Comparison of ENCODE assay signal across 8 cellular contexts in the genomic region with DNA sequence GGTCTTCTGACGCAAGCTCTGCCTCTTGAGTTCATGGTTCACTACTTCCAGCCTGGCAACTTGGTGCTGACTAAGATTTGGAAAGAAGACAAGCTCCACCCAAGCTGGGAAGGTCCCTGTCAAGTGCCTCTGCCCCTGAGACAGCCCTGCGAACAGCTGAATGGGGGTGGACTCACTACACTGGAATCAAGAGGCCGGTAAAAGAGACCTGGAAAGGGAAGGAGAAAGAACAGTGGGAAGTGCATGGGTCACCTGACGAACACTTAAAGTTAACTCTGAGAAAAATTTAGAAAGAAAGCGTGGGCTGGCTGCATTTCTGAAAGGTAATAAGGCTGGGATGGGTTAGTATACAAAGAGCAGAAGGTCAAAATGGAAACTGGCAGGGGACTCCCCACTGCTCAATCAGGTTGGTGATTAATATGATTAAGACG. TPM values are rescaled to one million over a fixed set of nuclear protein-coding genes. Genes with fewer than 3 reads are reported as not detected.
DNase-seq lines count a peak whose midpoint lies in the region; ATAC-seq and TF ChIP-seq lines count a peak whose summit lies in the region.

No MANE protein-coding gene starts in this region.

- POLR2A ChIA-PET in CD4-positive, alpha-beta memory T cell (lab: Charles Lee; ENCODE audit: partially characterized antibody): no interaction called here
- POLR2A ChIA-PET in PC-9 (lab: Charles Lee; ENCODE audit: unreplicated experiment): no interaction called here

- no peak overlapping the region for H3K27ac ChIP-seq in CD4-positive, alpha-beta memory T cell (ENCODE audit: low read depth, low read length)
- H3K27ac ChIP-seq in PC-9: no peak overlapping the region

- ATAC-seq in GM19395 (IDR thresholded peaks at IDR 0.05; ENCODE audit: unreplicated experiment) (peak; percentile 91), HG03159 (IDR thresholded peaks at IDR 0.05; ENCODE audit: unreplicated experiment) (peak; percentile 89), Right ventricle myocardium superior (ENCODE audit: poor library complexity) (peak; percentile 54)

- H3K79me2 ChIP-seq in PC-9 (ENCODE audit: low read depth): no peaks in the 10 kb centered on the region

- H3K27ac Mint-ChIP-seq in CD4-positive, alpha-beta memory T cell: no peak overlapping the region

- H3K4me1 ChIP-seq in CD4-positive, alpha-beta memory T cell (ENCODE audit: insufficient read depth, low read length): no peaks in the 10 kb centered on the region
- H3K4me1 ChIP-seq in PC-9 (replicated peaks; ENCODE audit: insufficient read depth): no peaks in the 10 kb centered on the region

- no peak overlapping the region for H3K4me2 ChIP-seq in PC-9

- DNase-seq in AG10803 (ENCODE audit: low read depth) (peak; percentile 37), Right ventricle myocardium superior (peak; percentile 51), COLO668 (lab: John Stamatoyannopoulos, UW; ENCODE audit: unreplicated experiment) (no peak), PC-9 (no peak), RKO (ENCODE audit: low spot score) (no peak)
- no peak for DNase-seq in CD4-positive, alpha-beta memory T cell

- CTCF ChIA-PET in CD4-positive, alpha-beta memory T cell (lab: Charles Lee; ENCODE audit: partially characterized antibody): no interaction called here
- CTCF ChIA-PET in PC-9 (lab: Charles Lee): no interaction called here

- no TSS peak for BruUV-seq in PC-9 (replicated peaks; lab: Mats Ljungman, UMichigan)

- no peaks in the 10 kb centered on the region for H3K36me3 Mint-ChIP-seq in CD4-positive, alpha-beta memory T cell

- H3K9me3 ChIP-seq in CD4-positive, alpha-beta memory T cell (ENCODE audit: control insufficient read depth in 1 of 2, low read length in 2 of 2): no peaks in the 10 kb centered on the region
- no peaks in the 10 kb centered on the region for H3K9me3 ChIP-seq in PC-9 (ENCODE audit: insufficient read depth, low read depth)

- H3F3A ChIP-seq in PC-9 (ENCODE audit: insufficient read depth, low read depth): no peaks in the 10 kb centered on the region

- peaks cover 0 to 15% (median 4%) of the 10 kb centered on the region in 8 donors for H3K9me3 Mint-ChIP-seq in CD4-positive, alpha-beta memory T cell

- no peaks in the 10 kb centered on the region for H3K36me3 ChIP-seq in CD4-positive, alpha-beta memory T cell (ENCODE audit: insufficient read depth, low read length)
- no peaks in the 10 kb centered on the region for H3K36me3 ChIP-seq in PC-9 (ENCODE audit: low read depth)

- no peaks in the 10 kb centered on the region for H3K9me2 ChIP-seq in PC-9 (ENCODE audit: insufficient read depth)

- no peaks in the 10 kb centered on the region for H4K20me1 ChIP-seq in PC-9 (ENCODE audit: insufficient read depth)

- peaks cover 0 to 3% (median under 1%) of the 10 kb centered on the region in 4 donors for H3K4me1 Mint-ChIP-seq in CD4-positive, alpha-beta memory T cell

- intact Hi-C loops in Right ventricle myocardium superior (cut with DNase I): no loop called here
- intact Hi-C loops in CD4-positive, alpha-beta memory T cell (cut with micrococcal nuclease): no loop called here
- intact Hi-C loops in PC-9 (cut with micrococcal nuclease; ENCODE audit: unreplicated experiment): no loop called here

- TF ChIP-seq CTCF in AG10803 (conservative IDR thresholded peaks at IDR 0.05; ENCODE audit: low read length) (no peak), PC-9 (conservative IDR thresholded peaks at IDR 0.05) (no peak)

- no peak overlapping the region for H3K4me3 ChIP-seq in AG10803 (ENCODE audit: low read length)
- no peak overlapping the region for H3K4me3 ChIP-seq in CD4-positive, alpha-beta memory T cell (ENCODE audit: low read length in 2 of 2)
- no peak overlapping the region for H3K4me3 ChIP-seq in PC-9

- H2AFZ ChIP-seq in PC-9: no peak overlapping the region

- H3K27me3 ChIP-seq in CD4-positive, alpha-beta memory T cell (ENCODE audit: insufficient read depth, low read length): no peaks in the 10 kb centered on the region
- H3K27me3 ChIP-seq in PC-9 (ENCODE audit: insufficient read depth, low read depth): no peaks in the 10 kb centered on the region

- H3K4me3 Mint-ChIP-seq in CD4-positive, alpha-beta memory T cell: no peak overlapping the region

- H3K27me3 Mint-ChIP-seq in CD4-positive, alpha-beta memory T cell: peaks cover 32 to 35% of the 10 kb centered on the region in 2 donors

RNA-seq across cellular contexts. Expression of a gene that starts 26.1 kb away (rescaled TPM):
- total RNA-seq in Right ventricle myocardium superior: 12.2 TPM
- 10 to 100 TPM; 11.3 to 12.4 TPM for total RNA-seq in CD4-positive, alpha-beta memory T cell
- polyA plus RNA-seq in CD4-positive, alpha-beta memory T cell: 1 to 10 TPM; 1.4 to 2.7 TPM
- 37.6 and 56.8 TPM in 2 replicates for total RNA-seq in PC-9 (2021)

RNA-seq across cellular contexts. Expression of a gene that starts 58.2 kb away (rescaled TPM):
- 0.56 TPM for total RNA-seq in Right ventricle myocardium superior
- 10 to 100 TPM; 13.8 to 14.6 TPM for total RNA-seq in CD4-positive, alpha-beta memory T cell
- 1 to 10 TPM; 3.4 to 4.5 TPM for polyA plus RNA-seq in CD4-positive, alpha-beta memory T cell
- 0.30 TPM in 1 of 2 replicates, not detected in the other for total RNA-seq in PC-9 (2021)

Comparison
In these comparisons a context has a peak if more than half of its experiments do, and no peak if none do; other contexts are left out.
1. DNase-seq: peak in AG10803 (single experiment) and Right ventricle myocardium superior (single experiment); none in CD4-positive, alpha-beta memory T cell (0 of 5), COLO668 (single experiment), PC-9 (0 of 2) and RKO (single experiment).
2. Peak in every context shown above with its lines, with median percentiles within 50 percentile points of each other: ATAC-seq.